Comparison of ENCODE assay signal across 21 cellular contexts in the genomic region with DNA sequence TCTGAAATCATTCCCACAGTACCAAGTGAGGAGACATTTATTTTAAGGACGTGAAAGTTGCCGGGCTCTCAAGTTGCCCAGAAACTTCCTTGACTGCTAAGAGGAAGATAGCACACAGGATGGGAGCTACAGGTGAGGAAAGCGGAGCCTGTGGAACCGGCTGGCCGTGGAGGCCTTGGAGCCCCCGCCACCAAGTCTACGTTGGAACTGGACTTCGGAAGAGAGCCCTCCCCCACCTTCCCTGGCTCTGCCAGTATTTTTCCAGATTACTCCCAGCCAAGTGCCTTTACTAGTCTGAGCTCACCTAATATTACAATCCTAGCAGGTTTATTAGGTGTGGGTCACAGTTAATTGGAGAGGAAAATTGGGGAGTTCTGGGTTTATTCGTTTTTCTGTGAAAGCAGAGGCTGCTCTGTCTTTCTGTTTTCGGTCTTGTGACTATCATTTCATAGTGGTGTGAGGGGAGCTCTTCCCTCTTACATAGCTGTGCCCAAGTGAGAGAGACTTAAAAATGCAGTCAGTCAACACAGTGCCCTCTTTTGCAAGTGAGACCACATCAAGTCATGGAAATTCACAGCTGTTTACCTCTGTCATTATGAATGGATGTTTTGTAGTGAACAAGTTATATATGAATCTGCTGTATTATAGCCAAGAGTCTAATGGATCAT. TPM values are rescaled to one million over a fixed set of nuclear protein-coding genes. Genes with fewer than 3 reads are reported as not detected.
DNase-seq lines count a peak whose midpoint lies in the region; ATAC-seq and TF ChIP-seq lines count a peak whose summit lies in the region.
"Had no signal": no experiment of that assay in that cellular context is flagged by ENCODE, and none has a peak within 500 bp of the region (broad histone marks: within the 10 kb centered on the region; RNA-seq: fewer than 3 reads in every experiment).

No MANE protein-coding gene starts in this region.

- H3K27ac Mint-ChIP-seq in WTC11, result no peak overlapping the region
- H3K27ac Mint-ChIP-seq: B cell, HFFc6 had no signal

- peaks cover 35% of the 10 kb centered on the region for H3K4me1 Mint-ChIP-seq in WTC11
- H3K4me1 Mint-ChIP-seq: B cell had no signal

- 71% methylated on average over 10 of the region's 10 CpGs for WGBS in suprapubic skin
- 80% methylated on average over 10 of the region's 10 CpGs for WGBS in right cardiac atrium

- intact Hi-C loops in right cardiac atrium (cut with DNase I), result no loop called here

- H3K36me3 ChIP-seq in suprapubic skin, result peaks cover 14% of the 10 kb centered on the region

- peak overlapping the region; percentile 64 for H3K27ac ChIP-seq in suprapubic skin
- H3K27ac ChIP-seq in right cardiac atrium (ENCODE audit: low read length), result no peak overlapping the region
- H3K27ac ChIP-seq: A549 had no signal

- H3K4me1 ChIP-seq in suprapubic skin (peaks cover 95% of the 10 kb centered on the region), right cardiac atrium (ENCODE audit: control insufficient read depth, insufficient read depth, low read length) (no peaks in the 10 kb centered on the region)

- peaks cover 14% of the 10 kb centered on the region for H3K27me3 Mint-ChIP-seq in WTC11 (ENCODE audit: low read depth)

- POLR2A ChIA-PET in WTC11 (lab: Charles Lee), result no interaction called here

- no peaks in the 10 kb centered on the region for H3K9me3 Mint-ChIP-seq in WTC11
- H3K9me3 Mint-ChIP-seq: HFFc6 had no signal

- CTCF ChIA-PET in WTC11 (lab: Charles Lee), result interaction anchor here (0.7 to 1.1 kb wide), 2 partner anchors 9 to 11 kb away, joined by 3 read pairs; no protein-coding TSS in a partner anchor

- H3K27me3 ChIP-seq in suprapubic skin (no peaks in the 10 kb centered on the region), right cardiac atrium (ENCODE audit: control insufficient read depth, insufficient read depth) (no peaks in the 10 kb centered on the region)

- H3K9me3 ChIP-seq in suprapubic skin (no peaks in the 10 kb centered on the region), right cardiac atrium (ENCODE audit: control insufficient read depth, low read length) (no peaks in the 10 kb centered on the region)
- H3K9me3 ChIP-seq: A549 had no signal

- H3K4me3 Mint-ChIP-seq in WTC11, result no peak overlapping the region
- H3K4me3 Mint-ChIP-seq: B cell, CD14-positive monocyte, HFFc6 had no signal

- ATAC-seq in WTC11, result peak; percentile 38; the same call in 1 of the 2 replicates
- ATAC-seq in GM21515 (IDR thresholded peaks at IDR 0.05; ENCODE audit: unreplicated experiment), result no peak
- no peak for ATAC-seq in right cardiac atrium
- ATAC-seq: A549, Panc1 had no signal

- no peaks in the 10 kb centered on the region for H3K36me3 Mint-ChIP-seq in WTC11

- no peak overlapping the region for H3K4me3 ChIP-seq in Jurkat, Clone E6-1 (ENCODE audit: low read length)
- H3K4me3 ChIP-seq in suprapubic skin (no peak overlapping the region), right cardiac atrium (ENCODE audit: low read length) (no peak overlapping the region)
- H3K4me3 ChIP-seq: A549 had no signal

- DNase-seq in Jurkat, Clone E6-1 (ENCODE audit: low read depth, low spot score), result peak; percentile 39
- DNase-seq in WTC11 (ENCODE audit: low spot score) (no peak), islet precursor cell (peak; percentile 33), suprapubic skin (ENCODE audit: low spot score in 2 of 2) (no peak), retina (no peak), right cardiac atrium (no peak)
- DNase-seq: EL, GF-D8, H7, HFFc6, NCI-H1092 treated with DMSO at 0.1 percent for 48 hours, NCI-H1436 treated with DMSO at 0.1 percent for 48 hours, NCI-H1930, NCI-H510A, NCI-H774, SIG-M5 had no signal

- no peak for TF ChIP-seq EP300 in suprapubic skin (IDR thresholded peaks at IDR 0.05)

- TF ChIP-seq POLR2A in suprapubic skin (IDR thresholded peaks at IDR 0.05), result no peak

- TF ChIP-seq CTCF in WTC11 (IDR thresholded peaks at IDR 0.05), result no peak
- no peak for TF ChIP-seq CTCF in suprapubic skin (IDR thresholded peaks at IDR 0.05)

TF ChIP-seq in WTC11, 78 proteins besides CTCF, POLR2A, EP300 and RAD21 (continues in another document):
- TF ChIP-seq ZNF423 (CRISPR knock-in tag; IDR thresholded peaks at IDR 0.05), result no peak
- no peak for TF ChIP-seq E2F5 (CRISPR knock-in tag; IDR thresholded peaks at IDR 0.05)
- TF ChIP-seq, protein P1, sequence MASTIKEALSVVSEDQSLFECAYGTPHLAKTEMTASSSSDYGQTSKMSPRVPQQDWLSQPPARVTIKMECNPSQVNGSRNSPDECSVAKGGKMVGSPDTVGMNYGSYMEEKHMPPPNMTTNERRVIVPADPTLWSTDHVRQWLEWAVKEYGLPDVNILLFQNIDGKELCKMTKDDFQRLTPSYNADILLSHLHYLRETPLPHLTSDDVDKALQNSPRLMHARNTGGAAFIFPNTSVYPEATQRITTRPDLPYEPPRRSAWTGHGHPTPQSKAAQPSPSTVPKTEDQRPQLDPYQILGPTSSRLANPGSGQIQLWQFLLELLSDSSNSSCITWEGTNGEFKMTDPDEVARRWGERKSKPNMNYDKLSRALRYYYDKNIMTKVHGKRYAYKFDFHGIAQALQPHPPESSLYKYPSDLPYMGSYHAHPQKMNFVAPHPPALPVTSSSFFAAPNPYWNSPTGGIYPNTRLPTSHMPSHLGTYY (CRISPR knock-in tag; IDR thresholded peaks at IDR 0.05), result no peak
- TF ChIP-seq ZNF281 (CRISPR knock-in tag; IDR thresholded peaks at IDR 0.05), result no peak
- no peak for TF ChIP-seq JAZF1 (CRISPR knock-in tag; IDR thresholded peaks at IDR 0.05)
- no peak for TF ChIP-seq GRHL2 (CRISPR knock-in tag; IDR thresholded peaks at IDR 0.05; ENCODE audit: insufficient replicate concordance, severe bottlenecking)
- TF ChIP-seq NFYB (CRISPR knock-in tag; conservative IDR thresholded peaks at IDR 0.05; ENCODE audit: low read depth), result no peak
- TF ChIP-seq MYBL2 (CRISPR knock-in tag; IDR thresholded peaks at IDR 0.05), result no peak
- no peak for TF ChIP-seq EMX1 (CRISPR knock-in tag; IDR thresholded peaks at IDR 0.05)
- TF ChIP-seq SMAD4 (CRISPR knock-in tag; IDR thresholded peaks at IDR 0.05), result no peak
- TF ChIP-seq, protein P2, sequence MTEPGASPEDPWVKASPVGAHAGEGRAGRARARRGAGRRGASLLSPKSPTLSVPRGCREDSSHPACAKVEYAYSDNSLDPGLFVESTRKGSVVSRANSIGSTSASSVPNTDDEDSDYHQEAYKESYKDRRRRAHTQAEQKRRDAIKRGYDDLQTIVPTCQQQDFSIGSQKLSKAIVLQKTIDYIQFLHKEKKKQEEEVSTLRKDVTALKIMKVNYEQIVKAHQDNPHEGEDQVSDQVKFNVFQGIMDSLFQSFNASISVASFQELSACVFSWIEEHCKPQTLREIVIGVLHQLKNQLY (CRISPR knock-in tag; IDR thresholded peaks at IDR 0.05), result no peak

RNA-seq across cellular contexts. Expression of gene BOC, which starts 6.8 kb away (rescaled TPM):
- not detected for polyA plus RNA-seq in Jurkat, Clone E6-1 (2012; ENCODE audit: insufficient read depth, insufficient read length)
- total RNA-seq in WTC11 (2021), result 6.6 to 8.0 TPM (median 7.2 TPM) in 3 replicates
- total RNA-seq in suprapubic skin, result 100 to 1,000 TPM in 2 of 4 donors, 10 to 100 TPM in 2; 75.6 to 159 (median 105) TPM
- 10 to 100 TPM; 12.9 to 45.3 (median 15.4) TPM for total RNA-seq in right cardiac atrium
- polyA plus RNA-seq in right cardiac atrium, result 5.2 TPM
- polyA plus RNA-seq: CD14-positive monocyte had no signal

Comparison
In these comparisons a context has a peak if more than half of its experiments do, and no peak if none do; other contexts are left out.
1. DNase-seq: peak in Jurkat, Clone E6-1 (single experiment) and islet precursor cell (single experiment); none in WTC11 (single experiment), suprapubic skin (0 of 2), retina (single experiment) and right cardiac atrium (0 of 3).